24 cellular contexts compared by ENCODE assay signal in genomic region chr20:38735172-38735571, GRCh38. TPM values are rescaled to one million over a fixed set of nuclear protein-coding genes. Genes with fewer than 3 reads are reported as not detected.
A peak's percentile ranks its signal among the peaks of the same experiment; 100 is the strongest.
DNase-seq lines count a peak whose midpoint lies in the region; ATAC-seq, FAIRE-seq and TF ChIP-seq lines count a peak whose summit lies in the region.
"Had no signal": no experiment of that assay in that cellular context is flagged by ENCODE, and none has a peak within 500 bp of the region (broad histone marks: within the 10 kb centered on the region; RNA-seq: fewer than 3 reads in every experiment).

No MANE protein-coding gene starts in this region.

- TF ChIP-seq EP300 in Ishikawa (IDR thresholded peaks at IDR 0.05; ENCODE audit: borderline replicate concordance), result no peak
- no peak for TF ChIP-seq EP300 in H1 (IDR thresholded peaks at IDR 0.05; ENCODE audit: borderline replicate concordance in 1 of 2, low read depth in 2 of 2, low read length in 2 of 2)
- no peak for TF ChIP-seq EP300 in sigmoid colon (IDR thresholded peaks at IDR 0.05)

- TF ChIP-seq CTCF in H1 (IDR thresholded peaks at IDR 0.05; ENCODE audit: control extremely low read depth in 1 of 3, insufficient read depth in 1 of 3, low read depth in 1 of 3, low read length in 3 of 3) (no peak), sigmoid colon (IDR thresholded peaks at IDR 0.05) (no peak)

- POLR2A ChIA-PET in H1 (lab: Charles Lee; ENCODE audit: partially characterized antibody), result interaction anchor here (0.8 to 1.1 kb wide), 2 partner anchors 11 to 76 kb away, joined by 3 read pairs; partner anchors contain the start of gene SLC32A1

- WGBS in H1 (ENCODE audit: extremely low coverage in 1 of 2, insufficient coverage in 1 of 2, insufficient read length in 1 of 2, insufficient replicate concordance in 2 of 2, low coverage in 1 of 2, low lambda C conversion rate in 2 of 2, missing lambda C conversion rate in 1 of 2), 2 experiments, result 80% methylated on average over 6 of the region's 6 CpGs; no CpG with 5 or more reads in 1 of the 2 experiments
- WGBS in sigmoid colon, 2 donors, result 43 to 55% methylated on average over 6 of the region's 6 CpGs
- 47% methylated on average over 6 of the region's 6 CpGs for WGBS in right cardiac atrium

- H3K4me3 ChIP-seq in H1 (ENCODE audit: extremely low read depth in 1 of 4, insufficient read depth in 2 of 4, low read depth in 3 of 4, low read length in 4 of 4) (no peak overlapping the region), sigmoid colon (no peak overlapping the region), right cardiac atrium (ENCODE audit: low read length) (no peak overlapping the region)
- H3K4me3 ChIP-seq: BLaER1, HAP-1 had no signal

- H3K14ac ChIP-seq in H1 (ENCODE audit: insufficient read length), result no peak overlapping the region

- H3K27ac ChIP-seq in H1 (ENCODE audit: low read depth, low read length) (no peak overlapping the region), sigmoid colon (no peak overlapping the region), right cardiac atrium (ENCODE audit: low read length) (no peak overlapping the region)
- H3K27ac ChIP-seq: BLaER1 had no signal

- no peak overlapping the region for H3K56ac ChIP-seq in H1 (replicated peaks; ENCODE audit: insufficient read length, low read depth, low read length)

- H3K79me1 ChIP-seq in H1 (ENCODE audit: low read depth, low read length), result no peaks in the 10 kb centered on the region

- H3K18ac ChIP-seq in H1 (ENCODE audit: extremely low read depth, low read length), result no peak overlapping the region

- CTCF ChIA-PET in H1 (lab: Charles Lee; ENCODE audit: partially characterized antibody), result interaction anchor here (1.2 to 3.3 kb wide), 3 partner anchors 10 to 148 kb away, joined by 3 to 18 read pairs (median 10); partner anchors contain the start of gene SLC32A1

- H3K79me2 ChIP-seq in H1 (ENCODE audit: control insufficient read depth in 1 of 2, insufficient read depth in 2 of 2, low read length in 2 of 2), result no peaks in the 10 kb centered on the region

- H2BK15ac ChIP-seq in H1 (ENCODE audit: low read length), result no peak overlapping the region

- H4K8ac ChIP-seq in H1 (ENCODE audit: extremely low read depth, insufficient read depth, low read length), result no peak overlapping the region

- no peak overlapping the region for H3K4ac ChIP-seq in H1 (replicated peaks; ENCODE audit: insufficient read length, low read depth, low read length)

- peaks cover 8 to 28% (median 22%) of the 10 kb centered on the region in 4 experiments for H3K27me3 ChIP-seq in H1 (replicated peaks in 1 of 4; ENCODE audit: control insufficient read depth in 3 of 4, extremely low read depth in 1 of 4, insufficient read depth in 3 of 4, low read length in 3 of 4)
- peaks cover 28 to 92% (median 51%) of the 10 kb centered on the region in 3 donors for H3K27me3 ChIP-seq in sigmoid colon
- peaks cover 3% of the 10 kb centered on the region for H3K27me3 ChIP-seq in right cardiac atrium (ENCODE audit: control insufficient read depth, insufficient read depth)

- H3K9ac ChIP-seq in H1 (replicated peaks in 1 of 4; ENCODE audit: extremely low read depth in 1 of 4, low read depth in 3 of 4, low read length in 3 of 4), result no peak overlapping the region
- H3K9ac ChIP-seq: BLaER1 had no signal

- H3K36me3 ChIP-seq in H1 (ENCODE audit: control insufficient read depth in 2 of 4, insufficient read depth in 4 of 4, low read length in 3 of 4) (no peaks in the 10 kb centered on the region), sigmoid colon (no peaks in the 10 kb centered on the region)
- H3K36me3 ChIP-seq: BLaER1, HAP-1 had no signal

- H3K9me3 ChIP-seq in H1 (ENCODE audit: insufficient read depth in 2 of 2, low read depth in 1 of 2, low read length in 1 of 2), result no peaks in the 10 kb centered on the region
- no peaks in the 10 kb centered on the region for H3K9me3 ChIP-seq in sigmoid colon
- no peaks in the 10 kb centered on the region for H3K9me3 ChIP-seq in right cardiac atrium (ENCODE audit: control insufficient read depth, low read length)
- H3K9me3 ChIP-seq: BLaER1, HAP-1 had no signal

- peaks cover 7% of the 10 kb centered on the region for H3K23me2 ChIP-seq in H1 (ENCODE audit: low read depth, low read length)

- H2AK5ac ChIP-seq in H1 (ENCODE audit: low read depth, low read length), result no peak overlapping the region

- H3K4me2 ChIP-seq in H1 (ENCODE audit: insufficient read depth in 1 of 2, low read depth in 2 of 2, low read length in 2 of 2), result no peak overlapping the region
- H3K4me2 ChIP-seq: BLaER1 had no signal

- no peak for TF ChIP-seq POLR2A in H1 (IDR thresholded peaks at IDR 0.05; ENCODE audit: control extremely low read depth in 1 of 2, low read depth in 2 of 2, low read length in 2 of 2)
- no peak for TF ChIP-seq POLR2A in sigmoid colon (IDR thresholded peaks at IDR 0.05)

- no peak overlapping the region for H2AFZ ChIP-seq in H1 (ENCODE audit: low read length)

- H2BK12ac ChIP-seq in H1 (ENCODE audit: low read depth, low read length), result no peak overlapping the region

- DNase-seq in NCI-H748 (lab: John Stamatoyannopoulos, UW; ENCODE audit: unreplicated experiment) (peak; percentile 33), NCI-H748 treated with DMSO at 0.1 percent for 48 hours (lab: John Stamatoyannopoulos, UW) (no peak), H1 (ENCODE audit: low read depth in 1 of 2, low spot score in 2 of 2) (no peak), sigmoid colon (peak; percentile 30), right cardiac atrium (no peak), HuH-7.5 (ENCODE audit: low spot score) (no peak)
- DNase-seq in stimulated activated naive CD4-positive, alpha-beta T cell (lab: John Stamatoyannopoulos, UW), result no peak
- DNase-seq: 8988T; CD4-positive, alpha-beta memory T cell; DMS153; DMS79; GDM1; GOT3; IMR-90 had no signal

- H3K23ac ChIP-seq in H1 (ENCODE audit: insufficient read length), result no peak overlapping the region

- H4K91ac ChIP-seq in H1 (replicated peaks; ENCODE audit: insufficient read length, low read length), result no peak overlapping the region

- TF ChIP-seq RAD21 in Ishikawa (IDR thresholded peaks at IDR 0.05; ENCODE audit: low read depth) (no peak), H1 (IDR thresholded peaks at IDR 0.05 in 1 of 2, conservative IDR thresholded peaks at IDR 0.05 in 1 of 2; ENCODE audit: low read depth in 2 of 2, low read length in 2 of 2) (no peak)

- H4K5ac ChIP-seq in H1 (ENCODE audit: insufficient read length, low read depth, low read length), result no peak overlapping the region

- intact Hi-C loops in sigmoid colon (cut with DNase I) (no loop called here), right cardiac atrium (cut with DNase I) (no loop called here)

- peaks cover 2% of the 10 kb centered on the region in 2 experiments for H4K20me1 ChIP-seq in H1 (replicated peaks in 1 of 2; ENCODE audit: control insufficient read depth in 1 of 2, insufficient read depth in 2 of 2, low read length in 2 of 2)

- ATAC-seq in right cardiac atrium, result no peak

- FAIRE-seq in H1 (lab: Jason Lieb, UNC), result no peak
- FAIRE-seq: GM12892, GM18507 had no signal

- H3K4me1 ChIP-seq in H1 (replicated peaks in 1 of 4; ENCODE audit: control insufficient read depth in 3 of 4, insufficient read depth in 4 of 4, low read length in 3 of 4), result peaks cover 0 to 12% (median 8%) of the 10 kb centered on the region in 4 experiments; a peak in 5 of 7 replicates
- H3K4me1 ChIP-seq in sigmoid colon, result peaks cover 0 to 15% (median 11%) of the 10 kb centered on the region in 4 donors
- no peaks in the 10 kb centered on the region for H3K4me1 ChIP-seq in right cardiac atrium (ENCODE audit: control insufficient read depth, insufficient read depth, low read length)

- no peak overlapping the region for H2BK5ac ChIP-seq in H1 (ENCODE audit: low read depth, low read length)

- H2BK120ac ChIP-seq in H1 (replicated peaks; ENCODE audit: low read depth, low read length), result no peak overlapping the region

- H2BK20ac ChIP-seq in H1 (ENCODE audit: low read length), result no peak overlapping the region

TF ChIP-seq in Ishikawa, 13 proteins besides CTCF, POLR2A, EP300 and RAD21:
- TF ChIP-seq, protein P1, sequence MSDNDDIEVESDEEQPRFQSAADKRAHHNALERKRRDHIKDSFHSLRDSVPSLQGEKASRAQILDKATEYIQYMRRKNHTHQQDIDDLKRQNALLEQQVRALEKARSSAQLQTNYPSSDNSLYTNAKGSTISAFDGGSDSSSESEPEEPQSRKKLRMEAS (IDR thresholded peaks at IDR 0.05), result 0 out of 2 replicates have a peak, but pooled peaks have one; percentile 23
- TF ChIP-seq EGR1 (IDR thresholded peaks at IDR 0.05), result no peak

TF ChIP-seq in H1, 55 proteins besides CTCF, POLR2A, EP300 and RAD21 (continues in another document):
- TF ChIP-seq E2F6 (IDR thresholded peaks at IDR 0.05), result peak; percentile 89

RNA-seq across cellular contexts. Expression of gene SLC32A1, which starts 10.9 kb away (rescaled TPM):
- total RNA-seq in H1 (2021; fragmentation: NEBNext Ultra II Directional; extraction: Animal tissue kit (Norgen Biotek cat#: 25700)), result 0.15 and 0.33 TPM in 2 replicates
- polyA plus RNA-seq in H1 (2011; rRNA removed) (0.09 and 0.19 TPM in 2 replicates), sigmoid colon (under 1 TPM in 1 of 3 donors, not detected in 2; 0.06 TPM), right cardiac atrium (not detected)
- 0.10 TPM for polyA plus RNA-seq in H1 (2011; cell fraction: cytosol; rRNA removed)
- 0.20 TPM for polyA plus RNA-seq in H1 (2011; cell fraction: nucleus; rRNA removed)
- polyA plus RNA-seq in H1 (2012, experiment 1 of 2), result 0.12 to 0.53 TPM (median 0.31 TPM) in 4 replicates
- 0.13 TPM for polyA plus RNA-seq in H1 (2012, experiment 2 of 2)
- polyA plus RNA-seq in H1 (2013, experiment 1 of 2), result 0.28 TPM
- 0.33 TPM for polyA plus RNA-seq in H1 (2013, experiment 2 of 2)
- polyA minus RNA-seq in H1 (2011; rRNA and poly(A)+ RNA removed), result 0.12 and 0.16 TPM in 2 replicates
- polyA minus RNA-seq in H1 (2011; cell fraction: cytosol; rRNA and poly(A)+ RNA removed), result not detected
- not detected for polyA minus RNA-seq in H1 (2011; cell fraction: nucleus; rRNA and poly(A)+ RNA removed)
- total RNA-seq in sigmoid colon (not detected), right cardiac atrium (not detected)
- total RNA-seq: A673; CD4-positive, alpha-beta memory T cell; Daoy; HT-29; IMR-90 had no signal
- polyA plus RNA-seq: AG04450; CD14-positive monocyte; CD4-positive, alpha-beta memory T cell; IMR-90 had no signal

RNA-seq across cellular contexts. Expression of gene ACTR5, which starts 13.1 kb away (rescaled TPM):
- 14.1 and 14.4 TPM in 2 replicates for total RNA-seq in H1 (2021; fragmentation: NEBNext Ultra II Directional; extraction: Animal tissue kit (Norgen Biotek cat#: 25700))
- 10.4 and 11.7 TPM in 2 replicates for polyA plus RNA-seq in H1 (2011; rRNA removed)
- 12.6 TPM for polyA plus RNA-seq in H1 (2011; cell fraction: cytosol; rRNA removed)
- 19.7 TPM for polyA plus RNA-seq in H1 (2011; cell fraction: nucleus; rRNA removed)
- 10.0 to 12.0 TPM (median 11.3 TPM) in 4 replicates for polyA plus RNA-seq in H1 (2012, experiment 1 of 2)
- polyA plus RNA-seq in H1 (2012, experiment 2 of 2), result 10.4 TPM
- 9.9 TPM for polyA plus RNA-seq in H1 (2013, experiment 1 of 2)
- 9.2 TPM for polyA plus RNA-seq in H1 (2013, experiment 2 of 2)
- 10.7 and 11.4 TPM in 2 replicates for polyA minus RNA-seq in H1 (2011; rRNA and poly(A)+ RNA removed)
- polyA minus RNA-seq in H1 (2011; cell fraction: cytosol; rRNA and poly(A)+ RNA removed), result 6.6 TPM
- 9.6 TPM for polyA minus RNA-seq in H1 (2011; cell fraction: nucleus; rRNA and poly(A)+ RNA removed)
- 1 to 10 TPM; 6.4 to 10.0 (median 8.6) TPM for total RNA-seq in sigmoid colon
- 1 to 10 TPM; 1.8 to 5.6 (median 3.2) TPM for polyA plus RNA-seq in sigmoid colon
- 1 to 10 TPM; 3.1 to 3.6 (median 3.4) TPM for total RNA-seq in right cardiac atrium
- polyA plus RNA-seq in right cardiac atrium, result 3.3 TPM

Comparison
In these comparisons a context has a peak if more than half of its experiments do, and no peak if none do; other contexts are left out.
1. DNase-seq: peak in NCI-H748 (single experiment) and sigmoid colon (single experiment); none in NCI-H748 treated with DMSO at 0.1 percent for 48 hours (single experiment), H1 (0 of 2), stimulated activated naive CD4-positive, alpha-beta T cell (0 of 6), right cardiac atrium (0 of 3) and HuH-7.5 (single experiment).